13 cellular contexts compared by ENCODE assay signal in genomic region chr1:7561331-7561921, GRCh38.
DNase-seq lines count a peak whose midpoint lies in the region; ATAC-seq and TF ChIP-seq lines count a peak whose summit lies in the region.
"Had no signal": no experiment of that assay in that cellular context is flagged by ENCODE, and none has a peak within 500 bp of the region (broad histone marks: within the 10 kb centered on the region; RNA-seq: fewer than 3 reads in every experiment).

No MANE protein-coding gene starts in this region.

- peak; percentile 75 for DNase-seq in NCI-H82 (lab: John Stamatoyannopoulos, UW)
- no peak for DNase-seq in NCI-H82 treated with DMSO at 0.1 percent for 48 hours (lab: John Stamatoyannopoulos, UW; ENCODE audit: unreplicated experiment)
- DNase-seq in NAMALWA (ENCODE audit: low spot score): peak; percentile 49
- DNase-seq in epithelial cell of proximal tubule (ENCODE audit: low read depth): no peak
- DNase-seq in retinal pigment epithelial cell (ENCODE audit: low read depth): no peak
- DNase-seq in NCI-H1092 treated with DMSO at 0.1 percent for 48 hours (lab: John Stamatoyannopoulos, UW): no peak
- DNase-seq in caudate nucleus (lab: John Stamatoyannopoulos, UW): no peak
- DNase-seq: NCI-H774, thyroid gland had no signal

- no peak for ATAC-seq in GM18907 (IDR thresholded peaks at IDR 0.05; ENCODE audit: unreplicated experiment)
- ATAC-seq: activated T-helper 17 cell treated with anti-CD3 and anti-CD28 coated beads, Interleukin-2, amount 50 U/mL, for 72 hours had no signal

- H3K27ac ChIP-seq in caudate nucleus (ENCODE audit: low read depth, low read length): no peak overlapping the region
- H3K27ac ChIP-seq: C4-2B, right lobe of liver, thyroid gland had no signal

- H3K4me3 ChIP-seq in epithelial cell of proximal tubule (ENCODE audit: low read depth, low read length): no peak overlapping the region
- no peak overlapping the region for H3K4me3 ChIP-seq in retinal pigment epithelial cell (ENCODE audit: low read length)
- H3K4me3 ChIP-seq: right lobe of liver, thyroid gland had no signal

- TF ChIP-seq CTCF in epithelial cell of proximal tubule (conservative IDR thresholded peaks at IDR 0.05; ENCODE audit: low read depth, low read length) (peak; percentile 43), retinal pigment epithelial cell (conservative IDR thresholded peaks at IDR 0.05; ENCODE audit: low read depth, low read length) (peak; percentile 65)

Comparison
In these comparisons a context has a peak if more than half of its experiments do, and no peak if none do; other contexts are left out.
1. DNase-seq: peak in NCI-H82 (single experiment) and NAMALWA (single experiment); none in NCI-H82 treated with DMSO at 0.1 percent for 48 hours (single experiment), epithelial cell of proximal tubule (single experiment), retinal pigment epithelial cell (single experiment), NCI-H1092 treated with DMSO at 0.1 percent for 48 hours (single experiment) and caudate nucleus (0 of 61).